Comparison of ENCODE assay signal across 16 cellular contexts in genomic region chr18:33812186-33812585, GRCh38.
A peak's percentile ranks its signal among the peaks of the same experiment; 100 is the strongest.
DNase-seq lines count a peak whose midpoint lies in the region; ATAC-seq, FAIRE-seq and TF ChIP-seq lines count a peak whose summit lies in the region.
"Had no signal": no experiment of that assay in that cellular context is flagged by ENCODE, and none has a peak within 500 bp of the region (broad histone marks: within the 10 kb centered on the region; RNA-seq: fewer than 3 reads in every experiment).

No MANE protein-coding gene starts in this region.

- H3K4me3 ChIP-seq in small intestine (ENCODE audit: low read depth in 1 of 2, low read length in 2 of 2), result no peak overlapping the region

- H3K9me3 ChIP-seq in small intestine (ENCODE audit: control insufficient read depth, low read depth), result no peaks in the 10 kb centered on the region

- TF ChIP-seq CTCF in RWPE1 (conservative IDR thresholded peaks at IDR 0.05; ENCODE audit: low read depth), result no peak

- ATAC-seq in esophagus mucosa (peak; percentile 100), GM19328 (IDR thresholded peaks at IDR 0.05; ENCODE audit: unreplicated experiment) (no peak), HG03520 (IDR thresholded peaks at IDR 0.05; ENCODE audit: unreplicated experiment) (no peak)
- ATAC-seq: Panc1 had no signal

- POLR2A ChIA-PET in RWPE1 (lab: Yijun Ruan, JAX; ENCODE audit: low non-redundant PET), result no interaction called here

- H3K27ac ChIP-seq in RWPE1, result no peak overlapping the region
- H3K27ac ChIP-seq in small intestine (ENCODE audit: low read depth in 1 of 2, low read length in 1 of 2), result no peak overlapping the region

- WGBS in small intestine, 3 donors, result 24 to 63% (median 28%) methylated on average over 2 of the region's 2 CpGs

- H3K36me3 ChIP-seq in small intestine (ENCODE audit: control insufficient read depth in 2 of 2, insufficient read depth in 2 of 2, low read length in 2 of 2), result no peaks in the 10 kb centered on the region

- DNase-seq in NCI-H1105 treated with DMSO at 0.1 percent for 48 hours (lab: John Stamatoyannopoulos, UW) (peak; percentile 99), RWPE1 (ENCODE audit: low spot score) (peak; percentile 32), small intestine (peak; percentile 83), NCI-H1694 treated with DMSO at 0.1 percent for 48 hours (lab: John Stamatoyannopoulos, UW) (no peak), OCI-M1 (lab: John Stamatoyannopoulos, UW) (no peak)
- DNase-seq: Calu3; CD4-positive, alpha-beta T cell; GF-D8; Karpas-422; NCI-H2029 treated with DMSO at 0.1 percent for 48 hours; NCI-H774; SHP77 treated with DMSO at 0.1 percent for 48 hours had no signal

- CTCF ChIA-PET in RWPE1 (lab: Yijun Ruan, JAX), result no interaction called here

- FAIRE-seq in small intestine (lab: Jason Lieb, UNC), result no peak

- no peaks in the 10 kb centered on the region for H3K4me1 ChIP-seq in small intestine (ENCODE audit: control insufficient read depth in 2 of 2, insufficient read depth in 1 of 2, low read depth in 1 of 2, low read length in 1 of 2)

- no peaks in the 10 kb centered on the region for H3K27me3 ChIP-seq in small intestine (ENCODE audit: control insufficient read depth in 2 of 2, insufficient read depth in 2 of 2, low read length in 2 of 2)

Comparison
In these comparisons a context has a peak if more than half of its experiments do, and no peak if none do; other contexts are left out.
1. DNase-seq: peak in NCI-H1105 treated with DMSO at 0.1 percent for 48 hours (single experiment), RWPE1 (single experiment) and small intestine (single experiment); none in NCI-H1694 treated with DMSO at 0.1 percent for 48 hours (single experiment) and OCI-M1 (single experiment).